ENCODE assay signal across 24 cellular contexts in the genomic region with DNA sequence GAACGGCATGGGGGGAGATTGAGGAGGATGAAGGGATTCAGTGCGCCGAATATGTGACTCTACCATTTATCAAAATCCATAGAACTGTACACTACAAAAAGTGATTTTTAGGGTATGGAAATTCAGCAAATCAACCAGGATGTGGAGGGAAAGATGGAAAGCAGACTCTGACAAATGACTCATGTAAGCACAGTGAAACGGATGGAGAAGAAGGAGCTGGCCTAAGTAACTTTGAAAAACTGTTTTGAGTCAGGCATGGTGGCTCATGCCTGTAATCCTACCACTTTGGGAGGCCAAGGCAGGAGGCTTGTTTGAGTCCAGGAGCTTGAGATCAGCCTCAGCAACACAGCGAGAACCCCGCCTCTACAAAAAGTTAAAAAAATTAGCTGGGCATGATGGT. TPM values are rescaled to one million over a fixed set of nuclear protein-coding genes. Genes with fewer than 3 reads are reported as not detected.
"Had no signal": no experiment of that assay in that cellular context is flagged by ENCODE, and none has a peak within 500 bp of the region (broad histone marks: within the 10 kb centered on the region; RNA-seq: fewer than 3 reads in every experiment).

No MANE protein-coding gene starts in this region.

- H3K9me3 ChIP-seq: left lung, prostate gland, right atrium auricular region, tibial artery had no signal

- H3K27me3 ChIP-seq: right atrium auricular region had no signal

- DNase-seq: activated CD8-positive, alpha-beta memory T cell treated with anti-CD3 and anti-CD28 coated beads for 24 hours; activated CD8-positive, alpha-beta memory T cell treated with anti-CD3 and anti-CD28 coated beads, Interleukin-2, amount 50 U/mL, for 48 hours; activated effector memory CD4-positive, alpha-beta T cell treated with anti-CD3 and anti-CD28 coated beads, Interleukin-2, amount 50 U/mL, for 16 hours; activated naive CD4-positive, alpha-beta T cell treated with anti-CD3 and anti-CD28 coated beads, Interleukin-2, amount 50 U/mL, for 16 hours; activated T-cell treated with anti-CD3 and anti-CD28 coated beads, Interleukin-2, amount 50 U/mL, for 72 hours; effector CD8-positive, alpha-beta T cell; hypothalamus; kidney; left lung; stimulated activated CD4-positive, alpha-beta T cell treated with anti-CD3 and anti-CD28 coated beads, Interleukin-2, amount 100 ng/mL, for 24 hours; stimulated activated naive CD4-positive, alpha-beta T cell treated with Interleukin-2 at 50 U/mL for 16 hours; substantia nigra; T1000; tibial artery had no signal

- H3K27ac ChIP-seq: left lung, prostate gland, right atrium auricular region, tibial artery had no signal

- H3K36me3 ChIP-seq: left lung, prostate gland, right atrium auricular region, tibial artery had no signal

- H3K4me1 ChIP-seq: left lung, prostate gland, tibial artery had no signal

- H3K4me3 ChIP-seq: left lung, prostate gland, right atrium auricular region, tibial artery had no signal

RNA-seq across cellular contexts. Expression of a gene that starts 39.2 kb away (rescaled TPM):
- total RNA-seq: activated T-cell treated with anti-CD3 and anti-CD28 coated beads, Interleukin-2, amount 50 U/mL, for 72 hours; cerebellum; frontal cortex; kidney; lung microvascular endothelial cell; mononuclear cell; omental fat pad; right atrium auricular region; skeletal muscle tissue; T-helper 1 cell treated with Interleukin-12 subunit alpha and Interleukin-12 subunit beta and Interleukin-4 antibody, amounts not matched to agents 30 ng/mL and 1 ng/mL, for 36 hours; urinary bladder had no signal
